In genomic region chr12:123886258-123886657, GRCh38 we compare ENCODE assay signal across 17 cellular contexts.
DNase-seq lines count a peak whose midpoint lies in the region; ATAC-seq, FAIRE-seq and TF ChIP-seq lines count a peak whose summit lies in the region.
"Had no signal": no experiment of that assay in that cellular context is flagged by ENCODE, and none has a peak within 500 bp of the region (broad histone marks: within the 10 kb centered on the region; RNA-seq: fewer than 3 reads in every experiment).

No MANE protein-coding gene starts in this region.

- H3K9me3 ChIP-seq in A549 = peaks cover 7% of the 10 kb centered on the region
- no peaks in the 10 kb centered on the region for H3K9me3 ChIP-seq in HEK293 (ENCODE audit: control insufficient read depth, insufficient read depth, low read depth, low read length)
- peaks cover 0 to 2% of the 10 kb centered on the region in 2 experiments; a peak in 1 of 4 replicates for H3K9me3 ChIP-seq in H1 (ENCODE audit: insufficient read depth in 2 of 2, low read depth in 1 of 2, low read length in 1 of 2)
- peaks cover 4% of the 10 kb centered on the region for H3K9me3 ChIP-seq in trophoblast cell (ENCODE audit: insufficient read depth, low read depth, low read length)

- H3K9ac ChIP-seq in H1 (replicated peaks in 1 of 4; ENCODE audit: extremely low read depth in 1 of 4, low read depth in 3 of 4, low read length in 3 of 4) (no peak overlapping the region; a peak in 1 of 7 replicates), trophoblast cell (ENCODE audit: low read length) (no peak overlapping the region)

- H2BK120ac ChIP-seq in H1 (replicated peaks; ENCODE audit: low read depth, low read length) = no peak overlapping the region
- no peak overlapping the region for H2BK120ac ChIP-seq in trophoblast cell (ENCODE audit: insufficient read depth, low read length, poor library complexity)

- H2BK5ac ChIP-seq in H1 (ENCODE audit: low read depth, low read length) (no peak overlapping the region; the same call in 1 of the 2 replicates), trophoblast cell (ENCODE audit: low read depth, low read length, poor library complexity) (no peak overlapping the region)

- H3K4me1 Mint-ChIP-seq in T-cell (no peaks in the 10 kb centered on the region), type B pancreatic cell (ENCODE audit: unreplicated experiment) (no peaks in the 10 kb centered on the region)
- H3K4me1 Mint-ChIP-seq: B cell had no signal

- H4K20me1 ChIP-seq in H1 (replicated peaks in 1 of 2; ENCODE audit: control insufficient read depth in 1 of 2, insufficient read depth in 2 of 2, low read length in 2 of 2) = no peaks in the 10 kb centered on the region

- no peak for TF ChIP-seq RAD21 in A549 (conservative IDR thresholded peaks at IDR 0.05 in 1 of 2, IDR thresholded peaks at IDR 0.05 in 1 of 2)
- no peak for TF ChIP-seq RAD21 in H1 (IDR thresholded peaks at IDR 0.05 in 1 of 2, conservative IDR thresholded peaks at IDR 0.05 in 1 of 2; ENCODE audit: low read depth in 2 of 2, low read length in 2 of 2)

- H3K23ac ChIP-seq in H1 (ENCODE audit: insufficient read length) = no peak overlapping the region
- peak overlapping the region; percentile 19 for H3K23ac ChIP-seq in trophoblast cell (ENCODE audit: low read length)

- CTCF ChIA-PET in A549 (lab: Yijun Ruan, JAX) = interaction anchor here (3.8 kb wide), 1 partner anchor 18 kb away, joined by 19 read pairs; no protein-coding TSS in a partner anchor
- CTCF ChIA-PET in HEK293 (lab: Yijun Ruan, JAX) = interaction anchor here (0.6 to 1.3 kb wide), 2 partner anchors 19 to 66 kb away, joined by 3 read pairs; no protein-coding TSS in a partner anchor
- CTCF ChIA-PET in H1 (lab: Charles Lee; ENCODE audit: partially characterized antibody) = interaction anchor here (0.6 to 1.5 kb wide), 5 partner anchors 19 to 328 kb away, joined by 3 to 5 read pairs (median 4); no protein-coding TSS in a partner anchor
- CTCF ChIA-PET in T-cell (lab: Charles Lee) = interaction anchor here in 1 of 2 donors (0.6 kb wide), 1 partner anchor 659 kb away, joined by 3 read pairs; no protein-coding TSS in a partner anchor

- H3K4me1 ChIP-seq in A549 = peaks cover 6% of the 10 kb centered on the region; the same call in 2 of the 3 replicates
- no peaks in the 10 kb centered on the region for H3K4me1 ChIP-seq in HEK293 (ENCODE audit: control insufficient read depth, insufficient read depth, low read length)
- H3K4me1 ChIP-seq in H1 (replicated peaks in 1 of 4; ENCODE audit: control insufficient read depth in 3 of 4, insufficient read depth in 4 of 4, low read length in 3 of 4) = no peaks in the 10 kb centered on the region
- no peaks in the 10 kb centered on the region for H3K4me1 ChIP-seq in trophoblast cell (ENCODE audit: control insufficient read depth in 1 of 2, insufficient read depth in 2 of 2, low read length in 2 of 2)

- no peak overlapping the region for H2BK15ac ChIP-seq in H1 (ENCODE audit: low read length)

- H3K4me3 Mint-ChIP-seq in T-cell (no peak overlapping the region), type B pancreatic cell (no peak overlapping the region)
- H3K4me3 Mint-ChIP-seq: B cell; CD4-positive, alpha-beta memory T cell had no signal

- DNase-seq in A549 (ENCODE audit: low read depth in 1 of 2, low spot score in 1 of 2) (no peak), H1 (ENCODE audit: low read depth in 1 of 2, low spot score in 2 of 2) (no peak), trophoblast cell (no peak), T-cell (no peak), type B pancreatic cell (ENCODE audit: extremely low spot score, unreplicated experiment) (no peak), glomerular visceral epithelial cell (ENCODE audit: extremely low spot score) (no peak)
- DNase-seq: CD4-positive, alpha-beta memory T cell; EL; GOT3; HCEC 1CT; IMR-90 had no signal

- H3K27me3 ChIP-seq in H1 (replicated peaks in 1 of 4; ENCODE audit: control insufficient read depth in 3 of 4, extremely low read depth in 1 of 4, insufficient read depth in 3 of 4, low read length in 3 of 4) (no peaks in the 10 kb centered on the region; a peak in 3 of 7 replicates), trophoblast cell (ENCODE audit: insufficient read depth, low read length) (no peaks in the 10 kb centered on the region)

- FAIRE-seq in A549 (lab: Jason Lieb, UNC) (no peak), H1 (lab: Jason Lieb, UNC) (no peak)
- FAIRE-seq: G401.6, GM12891 had no signal

- H3K36me3 Mint-ChIP-seq in T-cell = no peaks in the 10 kb centered on the region
- no peaks in the 10 kb centered on the region for H3K36me3 Mint-ChIP-seq in type B pancreatic cell

- no peak overlapping the region for H3K4me3 ChIP-seq in A549
- H3K4me3 ChIP-seq in HEK293 (ENCODE audit: low read depth, low read length) = no peak overlapping the region
- H3K4me3 ChIP-seq in H1 (ENCODE audit: extremely low read depth in 1 of 4, insufficient read depth in 2 of 4, low read depth in 3 of 4, low read length in 4 of 4) = no peak overlapping the region
- H3K4me3 ChIP-seq in trophoblast cell (ENCODE audit: low read depth, low read length) = no peak overlapping the region

- no peaks in the 10 kb centered on the region for H3K9me3 Mint-ChIP-seq in T-cell
- no peaks in the 10 kb centered on the region for H3K9me3 Mint-ChIP-seq in type B pancreatic cell

- no peak overlapping the region for H4K12ac ChIP-seq in trophoblast cell (ENCODE audit: low read depth, low read length)

- peak overlapping the region; percentile 13; the same call in 1 of the 2 replicates for H2BK20ac ChIP-seq in H1 (ENCODE audit: low read length)

- no peak overlapping the region for H2AK5ac ChIP-seq in H1 (ENCODE audit: low read depth, low read length)
- no peak overlapping the region for H2AK5ac ChIP-seq in trophoblast cell (ENCODE audit: low read length)

- H4K5ac ChIP-seq in H1 (ENCODE audit: insufficient read length, low read depth, low read length) = no peak overlapping the region

- H3K27ac Mint-ChIP-seq in T-cell (no peak overlapping the region), type B pancreatic cell (no peak overlapping the region)
- H3K27ac Mint-ChIP-seq: B cell had no signal

- no peaks in the 10 kb centered on the region for H3K23me2 ChIP-seq in H1 (ENCODE audit: low read depth, low read length)

- H4K91ac ChIP-seq in H1 (replicated peaks; ENCODE audit: insufficient read length, low read length) (no peak overlapping the region), trophoblast cell (ENCODE audit: low read depth, low read length) (no peak overlapping the region)

- ATAC-seq in A549 (peak; percentile 10; a peak in 3 of 6 replicates), T-cell (replicated peaks in 1 of 4) (no peak)

- H3K4me2 ChIP-seq in A549 (peak overlapping the region; percentile 64; the same call in 2 of the 3 replicates), H1 (ENCODE audit: insufficient read depth in 1 of 2, low read depth in 2 of 2, low read length in 2 of 2) (no peak overlapping the region), trophoblast cell (ENCODE audit: low read length) (no peak overlapping the region)

- H3K27ac ChIP-seq in A549 (no peak overlapping the region), HEK293 (ENCODE audit: extremely low read depth, low read depth, low read length) (no peak overlapping the region), H1 (ENCODE audit: low read depth, low read length) (no peak overlapping the region), trophoblast cell (ENCODE audit: low read depth, low read length) (no peak overlapping the region)
- H3K27ac ChIP-seq: C4-2B, HL-60 had no signal

- no peaks in the 10 kb centered on the region for H3K79me2 ChIP-seq in H1 (ENCODE audit: control insufficient read depth in 1 of 2, insufficient read depth in 2 of 2, low read length in 2 of 2)
- H3K79me2 ChIP-seq in trophoblast cell (ENCODE audit: control insufficient read depth, insufficient read depth, low read length, poor library complexity) = no peaks in the 10 kb centered on the region

- H2BK12ac ChIP-seq in H1 (ENCODE audit: low read depth, low read length) (no peak overlapping the region), trophoblast cell (ENCODE audit: low read length) (no peak overlapping the region)

- no peaks in the 10 kb centered on the region for H3K36me3 ChIP-seq in HEK293 (ENCODE audit: control insufficient read depth in 2 of 2, insufficient read depth in 1 of 2, low read length in 2 of 2)
- no peaks in the 10 kb centered on the region for H3K36me3 ChIP-seq in H1 (ENCODE audit: control insufficient read depth in 2 of 4, insufficient read depth in 4 of 4, low read length in 3 of 4)
- no peaks in the 10 kb centered on the region for H3K36me3 ChIP-seq in trophoblast cell (ENCODE audit: control insufficient read depth in 1 of 2, insufficient read depth in 2 of 2, low read length in 2 of 2)

- no peaks in the 10 kb centered on the region for H3K79me1 ChIP-seq in H1 (ENCODE audit: low read depth, low read length)
- H3K79me1 ChIP-seq in trophoblast cell (ENCODE audit: low read length) = no peaks in the 10 kb centered on the region

- no peak overlapping the region for H3K56ac ChIP-seq in H1 (replicated peaks; ENCODE audit: insufficient read length, low read depth, low read length)

- H3K14ac ChIP-seq in H1 (ENCODE audit: insufficient read length) = no peak overlapping the region
- H3K14ac ChIP-seq in trophoblast cell (ENCODE audit: low read length) = no peak overlapping the region

- H2AFZ ChIP-seq in H1 (ENCODE audit: low read length) (no peak overlapping the region), trophoblast cell (ENCODE audit: insufficient read depth, low read length, poor library complexity) (no peak overlapping the region)

- no peak overlapping the region for H3K18ac ChIP-seq in H1 (ENCODE audit: extremely low read depth, low read length)
- H3K18ac ChIP-seq in trophoblast cell (ENCODE audit: low read length) = no peak overlapping the region

- TF ChIP-seq CTCF in A549 (IDR thresholded peaks at IDR 0.05) (no peak), HEK293 (tag by site-specific recombination; IDR thresholded peaks at IDR 0.05) (no peak), H1 (IDR thresholded peaks at IDR 0.05; ENCODE audit: control extremely low read depth in 1 of 3, insufficient read depth in 1 of 3, low read depth in 1 of 3, low read length in 3 of 3) (no peak), type B pancreatic cell (conservative IDR thresholded peaks at IDR 0.05) (no peak)

- TF ChIP-seq EP300 in A549 (IDR thresholded peaks at IDR 0.05) = no peak
- no peak for TF ChIP-seq EP300 in H1 (IDR thresholded peaks at IDR 0.05; ENCODE audit: borderline replicate concordance in 1 of 2, low read depth in 2 of 2, low read length in 2 of 2)

- H4K8ac ChIP-seq in H1 (ENCODE audit: extremely low read depth, insufficient read depth, low read length) (no peak overlapping the region), trophoblast cell (ENCODE audit: low read depth, low read length) (no peak overlapping the region)

- 62% methylated on average over 13 of the region's 13 CpGs for WGBS in A549 (ENCODE audit: missing lambda C conversion rate)
- WGBS in H1 (ENCODE audit: extremely low coverage in 1 of 2, insufficient coverage in 1 of 2, insufficient read length in 1 of 2, insufficient replicate concordance in 2 of 2, low coverage in 1 of 2, low lambda C conversion rate in 2 of 2, missing lambda C conversion rate in 1 of 2), 2 experiments = 88% methylated on average over 13 of the region's 13 CpGs; no CpG with 5 or more reads in 1 of the 2 experiments
- no CpG with 5 or more reads among the region's 13 CpGs for WGBS in trophoblast cell (ENCODE audit: extremely low coverage, insufficient coverage, insufficient read length)

- no peak overlapping the region for H3K4ac ChIP-seq in H1 (replicated peaks; ENCODE audit: insufficient read length, low read depth, low read length)
- H3K4ac ChIP-seq in trophoblast cell (ENCODE audit: low read depth, low read length) = no peak overlapping the region

- POLR2A ChIA-PET in A549 (lab: Yijun Ruan, JAX) (no interaction called here), HEK293 (lab: Yijun Ruan, JAX) (no interaction called here), H1 (lab: Charles Lee; ENCODE audit: partially characterized antibody) (interaction anchor here (0.5 kb wide), 1 partner anchor 1408 kb away, joined by 3 read pairs; no protein-coding TSS in a partner anchor), T-cell (lab: Charles Lee) (no interaction called here)

- TF ChIP-seq POLR2A in A549 (IDR thresholded peaks at IDR 0.05; ENCODE audit: low read length) (no peak), H1 (IDR thresholded peaks at IDR 0.05; ENCODE audit: control extremely low read depth in 1 of 2, low read depth in 2 of 2, low read length in 2 of 2) (no peak)

- H3K27me3 Mint-ChIP-seq in T-cell (peaks cover 13 to 23% of the 10 kb centered on the region in 2 donors), type B pancreatic cell (peaks cover 29% of the 10 kb centered on the region)

Comparison
In these comparisons a context has a peak if more than half of its experiments do, and no peak if none do; other contexts are left out.
1. ATAC-seq: peak in A549 (2 of 2); none in T-cell (0 of 4).